In genomic region chr9:121984726-121985402, GRCh38 we compare ENCODE assay signal across 14 cellular contexts.
DNase-seq lines count a peak whose midpoint lies in the region; ATAC-seq and TF ChIP-seq lines count a peak whose summit lies in the region.
"Had no signal": no experiment of that assay in that cellular context is flagged by ENCODE, and none has a peak within 500 bp of the region (broad histone marks: within the 10 kb centered on the region; RNA-seq: fewer than 3 reads in every experiment).

No MANE protein-coding gene starts in this region.

- intact Hi-C loops in Right ventricle myocardium inferior (cut with DNase I): no loop called here
- intact Hi-C loops in cardiac septum (cut with DNase I): no loop called here

- no peak overlapping the region for H3K4me3 Mint-ChIP-seq in chondrocyte (ENCODE audit: unreplicated experiment)
- H3K4me3 Mint-ChIP-seq in stimulated activated naive CD8-positive, alpha-beta T cell treated with anti-CD3 and anti-CD28 coated beads, Interleukin-15, amount 100 ng/mL, for 72 hours: no peak overlapping the region
- H3K4me3 Mint-ChIP-seq in CD8-positive, alpha-beta memory T cell: no peak overlapping the region
- H3K4me3 Mint-ChIP-seq: activated naive CD4-positive, alpha-beta T cell treated with anti-CD3 and anti-CD28 coated beads, Interleukin-2, amount 50 U/mL, for 24 hours had no signal

- peaks cover 12% of the 10 kb centered on the region for H3K36me3 Mint-ChIP-seq in chondrocyte (ENCODE audit: low read depth)
- H3K36me3 Mint-ChIP-seq in CD8-positive, alpha-beta memory T cell: peaks cover 4 to 15% (median 12%) of the 10 kb centered on the region in 3 donors

- no peaks in the 10 kb centered on the region for H3K27me3 Mint-ChIP-seq in chondrocyte (ENCODE audit: low read depth)
- no peaks in the 10 kb centered on the region for H3K27me3 Mint-ChIP-seq in stimulated activated naive CD8-positive, alpha-beta T cell treated with anti-CD3 and anti-CD28 coated beads, Interleukin-15, amount 100 ng/mL, for 72 hours
- no peaks in the 10 kb centered on the region for H3K27me3 Mint-ChIP-seq in CD8-positive, alpha-beta memory T cell
- H3K27me3 Mint-ChIP-seq: activated naive CD4-positive, alpha-beta T cell treated with anti-CD3 and anti-CD28 coated beads, Interleukin-2, amount 50 U/mL, for 24 hours had no signal

- POLR2A ChIA-PET in CD8-positive, alpha-beta memory T cell (lab: Charles Lee): no interaction called here

- no peak for DNase-seq in Right ventricle myocardium inferior (ENCODE audit: missing footprints)
- no peak for DNase-seq in cardiac septum (ENCODE audit: low spot score)
- DNase-seq in chondrocyte (ENCODE audit: low spot score): no peak
- DNase-seq in iris pigment epithelial cell (ENCODE audit: low read depth): peak; percentile 83
- DNase-seq in stimulated activated naive CD8-positive, alpha-beta T cell treated with anti-CD3 and anti-CD28 coated beads, Interleukin-15, amount 100 ng/mL, for 72 hours: no peak
- DNase-seq in CD8-positive, alpha-beta memory T cell: no peak
- no peak for DNase-seq in NCI-H2171 (lab: John Stamatoyannopoulos, UW)
- DNase-seq: 8988T, DND-41, NCI-H187 treated with DMSO at 0.1 percent for 48 hours, right lobe of liver had no signal

- peaks cover 34% of the 10 kb centered on the region for H3K4me1 Mint-ChIP-seq in chondrocyte (ENCODE audit: low read depth)
- no peaks in the 10 kb centered on the region for H3K4me1 Mint-ChIP-seq in stimulated activated naive CD8-positive, alpha-beta T cell treated with anti-CD3 and anti-CD28 coated beads, Interleukin-15, amount 100 ng/mL, for 72 hours
- H3K4me1 Mint-ChIP-seq in CD8-positive, alpha-beta memory T cell: no peaks in the 10 kb centered on the region
- H3K4me1 Mint-ChIP-seq: activated naive CD4-positive, alpha-beta T cell treated with anti-CD3 and anti-CD28 coated beads, Interleukin-2, amount 50 U/mL, for 24 hours had no signal

- no peaks in the 10 kb centered on the region for H3K9me3 ChIP-seq in CD8-positive, alpha-beta memory T cell (ENCODE audit: low read length)
- H3K9me3 ChIP-seq: right lobe of liver had no signal

- H3K9me3 Mint-ChIP-seq in chondrocyte (ENCODE audit: low read depth): peaks cover 8% of the 10 kb centered on the region
- H3K9me3 Mint-ChIP-seq in stimulated activated naive CD8-positive, alpha-beta T cell treated with anti-CD3 and anti-CD28 coated beads, Interleukin-15, amount 100 ng/mL, for 72 hours: peaks cover 20 to 25% of the 10 kb centered on the region in 2 donors
- peaks cover 4 to 13% (median 8%) of the 10 kb centered on the region in 5 donors for H3K9me3 Mint-ChIP-seq in CD8-positive, alpha-beta memory T cell

- no peak for TF ChIP-seq CTCF in chondrocyte (IDR thresholded peaks at IDR 0.05)

- peak overlapping the region; percentile 95 for H3K27ac Mint-ChIP-seq in chondrocyte (ENCODE audit: unreplicated experiment)
- H3K27ac Mint-ChIP-seq in stimulated activated naive CD8-positive, alpha-beta T cell treated with anti-CD3 and anti-CD28 coated beads, Interleukin-15, amount 100 ng/mL, for 72 hours: no peak overlapping the region
- no peak overlapping the region for H3K27ac Mint-ChIP-seq in CD8-positive, alpha-beta memory T cell
- H3K27ac Mint-ChIP-seq: activated naive CD4-positive, alpha-beta T cell treated with anti-CD3 and anti-CD28 coated beads, Interleukin-2, amount 50 U/mL, for 24 hours had no signal

- H3K4me1 ChIP-seq in CD8-positive, alpha-beta memory T cell (ENCODE audit: insufficient read depth, low read length): no peaks in the 10 kb centered on the region

- H3K4me3 ChIP-seq in CD8-positive, alpha-beta memory T cell (ENCODE audit: low read length): no peak overlapping the region
- H3K4me3 ChIP-seq: right lobe of liver, tibial nerve had no signal

- ATAC-seq in Right ventricle myocardium inferior (peak; percentile 56), GM18505 (IDR thresholded peaks at IDR 0.05; ENCODE audit: unreplicated experiment) (no peak)
- no peak for ATAC-seq in stimulated activated naive CD8-positive, alpha-beta T cell treated with anti-CD3 and anti-CD28 coated beads, Interleukin-15, amount 100 ng/mL, for 72 hours
- ATAC-seq: right lobe of liver had no signal

- H3K27me3 ChIP-seq in CD8-positive, alpha-beta memory T cell (ENCODE audit: insufficient read depth, low read length, poor library complexity, severe bottlenecking): no peaks in the 10 kb centered on the region
- H3K27me3 ChIP-seq: right lobe of liver, tibial nerve had no signal

- TF ChIP-seq POLR2A in GM18505 (IDR thresholded peaks at IDR 0.05; ENCODE audit: borderline replicate concordance, extremely low read depth, insufficient read depth, insufficient read length): no peak

- no peak overlapping the region for H3K27ac ChIP-seq in CD8-positive, alpha-beta memory T cell (ENCODE audit: low read depth, low read length)
- H3K27ac ChIP-seq: right lobe of liver, tibial nerve had no signal

- H3K36me3 ChIP-seq in CD8-positive, alpha-beta memory T cell (ENCODE audit: insufficient read depth, low read length): no peaks in the 10 kb centered on the region
- H3K36me3 ChIP-seq: right lobe of liver had no signal

- CTCF ChIA-PET in CD8-positive, alpha-beta memory T cell (lab: Charles Lee): no interaction called here
